ENCODE assay signal across 17 cellular contexts in genomic region chr15:96126859-96127258, GRCh38.
A peak's percentile ranks its signal among the peaks of the same experiment; 100 is the strongest.
DNase-seq lines count a peak whose midpoint lies in the region; TF ChIP-seq lines count a peak whose summit lies in the region.
"Had no signal": no experiment of that assay in that cellular context is flagged by ENCODE, and none has a peak within 500 bp of the region (broad histone marks: within the 10 kb centered on the region; RNA-seq: fewer than 3 reads in every experiment).

No MANE protein-coding gene starts in this region.

- peak overlapping the region; percentile 72 for H2BK12ac ChIP-seq in trophoblast cell (ENCODE audit: low read length)

- TF ChIP-seq EP300 in esophagus muscularis mucosa (IDR thresholded peaks at IDR 0.05): no peak

- no peaks in the 10 kb centered on the region for H3K27me3 ChIP-seq in H7 (ENCODE audit: control insufficient read depth, insufficient read depth, low read length)
- peaks cover 4% of the 10 kb centered on the region for H3K27me3 ChIP-seq in WERI-Rb-1 (ENCODE audit: insufficient read depth, low read depth, severe bottlenecking)
- no peaks in the 10 kb centered on the region for H3K27me3 ChIP-seq in esophagus muscularis mucosa
- no peaks in the 10 kb centered on the region for H3K27me3 ChIP-seq in trophoblast cell (ENCODE audit: insufficient read depth, low read length)
- H3K27me3 ChIP-seq in adrenal gland: no peaks in the 10 kb centered on the region
- H3K27me3 ChIP-seq: BLaER1 treated with 17β-estradiol and CSF1 and Interleukin-3, amounts not matched to agents 10 nM and 100 nM had no signal

- H3K18ac ChIP-seq in trophoblast cell (ENCODE audit: low read length): no peak overlapping the region

- H3K4ac ChIP-seq in trophoblast cell (ENCODE audit: low read depth, low read length): no peak overlapping the region

- no peak overlapping the region for H3K4me3 ChIP-seq in H7 (ENCODE audit: insufficient read depth, low read depth, low read length)
- H3K4me3 ChIP-seq in WERI-Rb-1 (ENCODE audit: low read depth, low read length): no peak overlapping the region
- H3K4me3 ChIP-seq in esophagus muscularis mucosa: no peak overlapping the region
- no peak overlapping the region for H3K4me3 ChIP-seq in trophoblast cell (ENCODE audit: low read depth, low read length)
- no peak overlapping the region for H3K4me3 ChIP-seq in adrenal gland
- H3K4me3 ChIP-seq: BLaER1 treated with 17β-estradiol and CSF1 and Interleukin-3, amounts not matched to agents 10 nM and 100 nM had no signal

- peaks cover 8% of the 10 kb centered on the region for H3K79me1 ChIP-seq in trophoblast cell (ENCODE audit: low read length)

- H3K9ac ChIP-seq in trophoblast cell (ENCODE audit: low read length): no peak overlapping the region
- H3K9ac ChIP-seq: BLaER1 treated with 17β-estradiol and CSF1 and Interleukin-3, amounts not matched to agents 10 nM and 100 nM had no signal

- H3K27ac ChIP-seq in WERI-Rb-1 (no peak overlapping the region), esophagus muscularis mucosa (replicated peaks in 1 of 4) (no peak overlapping the region), trophoblast cell (ENCODE audit: low read depth, low read length) (no peak overlapping the region), adrenal gland (no peak overlapping the region)
- H3K27ac ChIP-seq: BLaER1 treated with 17β-estradiol and CSF1 and Interleukin-3, amounts not matched to agents 10 nM and 100 nM had no signal

- no peaks in the 10 kb centered on the region for H3K36me3 ChIP-seq in H7 (replicated peaks; ENCODE audit: control insufficient read depth, insufficient read depth, low read length)
- H3K36me3 ChIP-seq in WERI-Rb-1: no peaks in the 10 kb centered on the region
- H3K36me3 ChIP-seq in esophagus muscularis mucosa: no peaks in the 10 kb centered on the region
- H3K36me3 ChIP-seq in trophoblast cell (ENCODE audit: control insufficient read depth in 1 of 2, insufficient read depth in 2 of 2, low read length in 2 of 2): no peaks in the 10 kb centered on the region
- H3K36me3 ChIP-seq in adrenal gland (replicated peaks in 1 of 2): no peaks in the 10 kb centered on the region
- H3K36me3 ChIP-seq: BLaER1 treated with 17β-estradiol and CSF1 and Interleukin-3, amounts not matched to agents 10 nM and 100 nM had no signal

- no peak overlapping the region for H2AK5ac ChIP-seq in trophoblast cell (ENCODE audit: low read length)

- peak; percentile 16 for DNase-seq in H7
- peak; percentile 9 for DNase-seq in WERI-Rb-1
- DNase-seq in esophagus muscularis mucosa (ENCODE audit: extremely low spot score): peak; percentile 80
- no peak for DNase-seq in trophoblast cell
- DNase-seq in germinal center (ENCODE audit: low spot score): no peak
- no peak for DNase-seq in adrenal gland
- DNase-seq in stimulated activated CD4-positive, alpha-beta T cell treated with anti-CD3 and anti-CD28 coated beads, Interleukin-15, amount 100 ng/mL, for 24 hours: no peak
- DNase-seq: ACHN; CD4-positive, alpha-beta T cell; DMS153; DMS79 treated with DMSO at 0.1 percent for 48 hours; EL; GDM1; GOT3; IMR-90; KG1 had no signal

- no peak overlapping the region for H3K23ac ChIP-seq in trophoblast cell (ENCODE audit: low read length)

- WGBS in esophagus muscularis mucosa: 96% methylated on average over 5 of the region's 5 CpGs
- WGBS in trophoblast cell (ENCODE audit: extremely low coverage, insufficient coverage, insufficient read length): no CpG with 5 or more reads among the region's 5 CpGs
- WGBS in adrenal gland, 4 donors: 85 to 93% (median 89%) methylated on average over 5 of the region's 5 CpGs

- H4K12ac ChIP-seq in trophoblast cell (ENCODE audit: low read depth, low read length): no peak overlapping the region

- TF ChIP-seq CTCF in WERI-Rb-1 (IDR thresholded peaks at IDR 0.05; ENCODE audit: low read depth, low read length) (no peak), esophagus muscularis mucosa (IDR thresholded peaks at IDR 0.05) (no peak), adrenal gland (IDR thresholded peaks at IDR 0.05) (no peak)

- H2AFZ ChIP-seq in trophoblast cell (ENCODE audit: insufficient read depth, low read length, poor library complexity): no peak overlapping the region

- peak overlapping the region; percentile 31 for H4K91ac ChIP-seq in trophoblast cell (ENCODE audit: low read depth, low read length)

- H3K9me3 ChIP-seq in WERI-Rb-1 (ENCODE audit: severe bottlenecking) (no peaks in the 10 kb centered on the region), esophagus muscularis mucosa (no peaks in the 10 kb centered on the region), trophoblast cell (ENCODE audit: insufficient read depth, low read depth, low read length) (no peaks in the 10 kb centered on the region), adrenal gland (replicated peaks in 1 of 3) (no peaks in the 10 kb centered on the region)
- H3K9me3 ChIP-seq: BLaER1 treated with 17β-estradiol and CSF1 and Interleukin-3, amounts not matched to agents 10 nM and 100 nM had no signal

- H4K8ac ChIP-seq in trophoblast cell (ENCODE audit: low read depth, low read length): no peak overlapping the region

- H3K79me2 ChIP-seq in trophoblast cell (ENCODE audit: control insufficient read depth, insufficient read depth, low read length, poor library complexity): no peaks in the 10 kb centered on the region

- TF ChIP-seq POLR2A in esophagus muscularis mucosa (IDR thresholded peaks at IDR 0.05; ENCODE audit: low read depth): no peak
- no peak for TF ChIP-seq POLR2A in adrenal gland (IDR thresholded peaks at IDR 0.05)

- peak overlapping the region; percentile 34 for H3K14ac ChIP-seq in trophoblast cell (ENCODE audit: low read length)

- no peak overlapping the region for H3K4me2 ChIP-seq in trophoblast cell (ENCODE audit: low read length)

- intact Hi-C loops in esophagus muscularis mucosa (cut with DNase I): no loop called here
- intact Hi-C loops in adrenal gland (cut with DNase I): no loop called here

- H2BK120ac ChIP-seq in trophoblast cell (ENCODE audit: insufficient read depth, low read length, poor library complexity): no peak overlapping the region

- H3K4me1 ChIP-seq in esophagus muscularis mucosa (no peaks in the 10 kb centered on the region), trophoblast cell (ENCODE audit: control insufficient read depth in 1 of 2, insufficient read depth in 2 of 2, low read length in 2 of 2) (peaks cover 5 to 8% of the 10 kb centered on the region in 2 experiments), adrenal gland (replicated peaks in 1 of 2) (no peaks in the 10 kb centered on the region)

- H2BK5ac ChIP-seq in trophoblast cell (ENCODE audit: low read depth, low read length, poor library complexity): peak overlapping the region; percentile 5

Comparison
In these comparisons a context has a peak if more than half of its experiments do, and no peak if none do; other contexts are left out.
1. DNase-seq: peak in H7 (single experiment), WERI-Rb-1 (single experiment) and esophagus muscularis mucosa (single experiment); none in trophoblast cell (0 of 2), germinal center (single experiment), adrenal gland (0 of 7) and stimulated activated CD4-positive, alpha-beta T cell treated with anti-CD3 and anti-CD28 coated beads, Interleukin-15, amount 100 ng/mL, for 24 hours (single experiment).